14 cellular contexts compared by ENCODE assay signal in the genomic region with DNA sequence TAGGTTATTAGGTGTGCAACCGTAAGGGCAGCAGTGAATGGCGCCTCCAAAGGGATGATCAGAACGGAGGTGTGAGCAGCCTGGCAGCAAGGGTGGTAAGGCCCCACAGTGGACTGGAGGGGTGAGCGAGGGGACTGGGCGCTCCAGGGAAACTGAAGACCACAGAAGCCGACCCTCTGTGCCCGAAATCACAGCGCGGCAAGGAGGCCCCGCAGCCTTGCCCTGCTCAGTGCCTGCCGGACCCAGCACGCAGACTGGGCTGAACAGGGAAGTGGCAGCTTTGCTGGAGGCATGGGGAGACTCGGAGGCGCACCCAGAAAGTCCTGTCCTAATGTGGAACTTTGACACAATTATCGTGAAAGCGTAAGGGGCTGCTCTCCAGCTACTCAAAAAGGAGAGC.
"Had no signal": no experiment of that assay in that cellular context is flagged by ENCODE, and none has a peak within 500 bp of the region (broad histone marks: within the 10 kb centered on the region; RNA-seq: fewer than 3 reads in every experiment).

No MANE protein-coding gene starts in this region.

- H3K27ac ChIP-seq: left ventricle myocardium inferior, prostate gland, skin epidermis, thyroid gland had no signal

- H3K27ac Mint-ChIP-seq: activated naive CD8-positive, alpha-beta T cell treated with anti-CD3 and anti-CD28 coated beads, Interleukin-2, amount 10 ng/mL, durations not matched to agents 7 days and 5 days; activated T-helper 1 cell treated with anti-CD3 and anti-CD28 coated beads, Interleukin-12 subunit alpha, Interleukin-12 subunit beta, Interleukin-2, Interleukin-4 antibody, amounts not matched to agents 30 ng/mL and 10 ng/mL and 1 ng/mL, durations not matched to agents 14 hours and 24 hours and 36 hours; nephron had no signal

- H3K4me1 ChIP-seq: prostate gland had no signal

- H3K9me3 Mint-ChIP-seq: activated naive CD8-positive, alpha-beta T cell treated with anti-CD3 and anti-CD28 coated beads, Interleukin-2, amount 10 ng/mL, durations not matched to agents 7 days and 5 days; activated T-helper 1 cell treated with anti-CD3 and anti-CD28 coated beads, Interleukin-12 subunit alpha, Interleukin-12 subunit beta, Interleukin-2, Interleukin-4 antibody, amounts not matched to agents 30 ng/mL and 10 ng/mL and 1 ng/mL, durations not matched to agents 14 hours and 24 hours and 36 hours; nephron had no signal

- H3K4me3 Mint-ChIP-seq: activated naive CD8-positive, alpha-beta T cell treated with anti-CD3 and anti-CD28 coated beads, Interleukin-2, amount 10 ng/mL, durations not matched to agents 7 days and 5 days; activated T-helper 1 cell treated with anti-CD3 and anti-CD28 coated beads, Interleukin-12 subunit alpha, Interleukin-12 subunit beta, Interleukin-2, Interleukin-4 antibody, amounts not matched to agents 30 ng/mL and 10 ng/mL and 1 ng/mL, durations not matched to agents 14 hours and 24 hours and 36 hours; nephron had no signal

- H3K27me3 Mint-ChIP-seq: activated naive CD8-positive, alpha-beta T cell treated with anti-CD3 and anti-CD28 coated beads, Interleukin-2, amount 10 ng/mL, durations not matched to agents 7 days and 5 days had no signal

- ATAC-seq: activated CD4-positive, CD25-positive, alpha-beta regulatory T cell treated with anti-CD3 and anti-CD28 coated beads, Interleukin-2, amount 50 U/mL, for 24 hours; esophagus mucosa; right cardiac atrium had no signal

- H3K4me3 ChIP-seq: left ventricle myocardium inferior, prostate gland, skin epidermis, thyroid gland had no signal

- DNase-seq: activated CD4-positive, alpha-beta T cell treated with anti-CD3 and anti-CD28 coated beads, Interleukin-2, amount 50 U/mL, for 1 hour; activated CD8-positive, alpha-beta memory T cell treated with anti-CD3 and anti-CD28 coated beads for 24 hours; activated naive CD8-positive, alpha-beta T cell treated with anti-CD3 and anti-CD28 coated beads, Interleukin-2, amount 10 ng/mL, durations not matched to agents 7 days and 5 days; cerebellar nuclear complex; hippocampal formation; left ventricle myocardium inferior; right cardiac atrium; thyroid gland had no signal

- H3K27me3 ChIP-seq: thyroid gland had no signal

- H3K9me3 ChIP-seq: left ventricle myocardium inferior, prostate gland, thyroid gland had no signal
